ENCODE assay signal across 8 cellular contexts in the genomic region with DNA sequence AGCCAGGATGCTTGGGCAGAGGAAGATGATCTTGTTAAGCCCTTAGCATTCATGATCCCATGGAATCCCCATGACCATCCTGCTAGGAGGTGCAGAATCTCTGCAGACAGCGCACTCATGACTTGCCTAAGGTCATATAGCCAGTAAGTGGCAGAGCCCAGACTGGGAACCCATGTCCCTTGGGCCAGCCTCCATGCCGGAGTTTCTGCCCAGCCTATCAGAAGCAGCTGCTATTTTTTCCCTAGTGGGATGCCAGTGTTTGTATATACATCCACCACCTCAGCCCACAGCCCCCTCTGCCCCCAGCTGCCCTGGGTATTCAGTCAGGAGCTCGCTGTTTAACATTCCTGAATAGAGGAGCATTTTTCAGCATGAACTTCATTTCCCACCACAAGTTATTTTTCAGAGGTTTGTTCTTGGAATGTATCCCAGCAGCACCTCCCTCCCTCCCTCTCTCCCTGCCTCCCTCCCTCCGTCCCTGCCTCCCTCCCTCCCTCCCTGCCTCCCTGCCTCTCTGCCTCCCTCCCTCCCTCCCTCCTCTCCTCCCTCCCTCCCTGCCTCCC. TPM values are rescaled to one million over a fixed set of nuclear protein-coding genes. Genes with fewer than 3 reads are reported as not detected.
DNase-seq lines count a peak whose midpoint lies in the region; ATAC-seq, FAIRE-seq and TF ChIP-seq lines count a peak whose summit lies in the region.

No MANE protein-coding gene starts in this region.

- H3K9ac ChIP-seq in K562 (ENCODE audit: insufficient read depth in 1 of 2, low read depth in 2 of 2, low read length in 2 of 2): no peak overlapping the region

- H3K9me3 ChIP-seq in K562 (replicated peaks; ENCODE audit: control insufficient read depth, insufficient read depth, low read depth, low read length): no peaks in the 10 kb centered on the region
- H3K9me3 ChIP-seq in lung (ENCODE audit: control insufficient read depth in 2 of 2, insufficient read depth in 1 of 2, low read length in 1 of 2): no peaks in the 10 kb centered on the region
- no peaks in the 10 kb centered on the region for H3K9me3 ChIP-seq in uterus

- TF ChIP-seq EP300 in K562 (IDR thresholded peaks at IDR 0.05; ENCODE audit: low read length): no peak

- WGBS in K562 (ENCODE audit: insufficient coverage, low coverage, missing lambda C conversion rate): 67% methylated on average over 2 of the region's 4 CpGs
- WGBS in lung, 2 donors: 30 to 58% methylated on average over 3 to 4 of the region's 4 CpGs

- no peak for DNase-seq in activated T-cell treated with anti-CD3 and anti-CD28 coated beads, Interleukin-2, amount 50 U/mL, for 24 hours
- no peak for DNase-seq in activated T-cell treated with anti-CD3 and anti-CD28 coated beads, Interleukin-2, amount 50 U/mL, for 4 hours
- DNase-seq in K562 (ENCODE audit: extremely low read depth in 1 of 4, low spot score in 3 of 4) (no peak), lung (ENCODE audit: low spot score) (no peak), uterus (peak; percentile 64 to 79), DMS114 treated with DMSO at 0.1 percent for 48 hours (lab: John Stamatoyannopoulos, UW; ENCODE audit: unreplicated experiment) (no peak)
- DNase-seq in activated naive CD4-positive, alpha-beta T cell treated with anti-CD3 and anti-CD28 coated beads, Interleukin-2, amount 50 U/mL, for 72 hours (ENCODE audit: low spot score in 2 of 2): no peak
- DNase-seq in activated CD4-positive, alpha-beta T cell treated with anti-CD3 and anti-CD28 coated beads, Interleukin-2, amount 50 U/mL, for 4 hours: no peak

- H3K4me1 Mint-ChIP-seq in activated T-cell treated with anti-CD3 and anti-CD28 coated beads, Interleukin-2, amount 50 U/mL, for 24 hours (ENCODE audit: low read depth): peaks cover 73% of the 10 kb centered on the region
- peaks cover 65% of the 10 kb centered on the region for H3K4me1 Mint-ChIP-seq in activated T-cell treated with anti-CD3 and anti-CD28 coated beads, Interleukin-2, amount 50 U/mL, for 4 hours (ENCODE audit: low read depth)

- ATAC-seq in activated T-cell treated with anti-CD3 and anti-CD28 coated beads, Interleukin-2, amount 50 U/mL, for 4 hours: no peak
- ATAC-seq in K562 (no peak), lung (ENCODE audit: insufficient read depth, low FRiP score) (no peak)
- no peak for ATAC-seq in activated naive CD4-positive, alpha-beta T cell treated with anti-CD3 and anti-CD28 coated beads, Interleukin-2, amount 50 U/mL, for 72 hours

- no peaks in the 10 kb centered on the region for H3K79me2 ChIP-seq in K562 (ENCODE audit: control insufficient read depth, insufficient read depth, low read length)

- H3K27me3 Mint-ChIP-seq in activated T-cell treated with anti-CD3 and anti-CD28 coated beads, Interleukin-2, amount 50 U/mL, for 24 hours: no peaks in the 10 kb centered on the region
- no peaks in the 10 kb centered on the region for H3K27me3 Mint-ChIP-seq in activated T-cell treated with anti-CD3 and anti-CD28 coated beads, Interleukin-2, amount 50 U/mL, for 4 hours (ENCODE audit: low read depth)

- no peak overlapping the region for H3K4me3 Mint-ChIP-seq in activated T-cell treated with anti-CD3 and anti-CD28 coated beads, Interleukin-2, amount 50 U/mL, for 24 hours
- H3K4me3 Mint-ChIP-seq in activated T-cell treated with anti-CD3 and anti-CD28 coated beads, Interleukin-2, amount 50 U/mL, for 4 hours: no peak overlapping the region

- peaks cover 9 to 18% of the 10 kb centered on the region in 2 experiments; a peak in 3 of 5 replicates for H3K4me1 ChIP-seq in K562 (replicated peaks in 1 of 2; ENCODE audit: control insufficient read depth in 2 of 2, insufficient read depth in 2 of 2, low read length in 2 of 2)
- peaks cover 0 to 52% of the 10 kb centered on the region in 2 donors for H3K4me1 ChIP-seq in lung (ENCODE audit: control insufficient read depth in 2 of 2, insufficient read depth in 2 of 2, low read length in 2 of 2)
- H3K4me1 ChIP-seq in uterus: peaks cover 19 to 22% of the 10 kb centered on the region in 2 donors

- H3K27ac ChIP-seq in K562 (ENCODE audit: extremely low read depth, low read depth, low read length) (peak overlapping the region; percentile 48; the same call in 1 of the 3 replicates), lung (ENCODE audit: low read depth in 1 of 2, low read length in 1 of 2) (peak overlapping the region; percentile 45 to 84), uterus (peak overlapping the region; percentile 84 to 90)

- intact Hi-C loops in K562 (cut with micrococcal nuclease) (no loop called here), uterus (cut with DNase I; ENCODE audit: low total_unique reads) (no loop called here)

- CTCF ChIA-PET in K562 (lab: Yijun Ruan, JAX; ENCODE audit: low intra/inter-chr PET ratio): no interaction called here

- peaks cover 35% of the 10 kb centered on the region for H3K36me3 Mint-ChIP-seq in activated T-cell treated with anti-CD3 and anti-CD28 coated beads, Interleukin-2, amount 50 U/mL, for 24 hours (ENCODE audit: low read depth)
- peaks cover 2% of the 10 kb centered on the region for H3K36me3 Mint-ChIP-seq in activated T-cell treated with anti-CD3 and anti-CD28 coated beads, Interleukin-2, amount 50 U/mL, for 4 hours (ENCODE audit: insufficient read depth)
- H3K36me3 Mint-ChIP-seq in activated naive CD4-positive, alpha-beta T cell treated with anti-CD3 and anti-CD28 coated beads, Interleukin-2, amount 50 U/mL, for 72 hours: no peaks in the 10 kb centered on the region

- no peak for FAIRE-seq in K562 (lab: Jason Lieb, UNC)

- no peak for TF ChIP-seq RAD21 in K562 (CRISPR knock-in tag; conservative IDR thresholded peaks at IDR 0.05 in 1 of 2, IDR thresholded peaks at IDR 0.05 in 1 of 2)

- H3K9me1 ChIP-seq in K562 (ENCODE audit: control insufficient read depth, insufficient read depth, low read length): no peaks in the 10 kb centered on the region

- POLR2A ChIA-PET in K562 (lab: Yijun Ruan, JAX): no interaction called here

- H4K20me1 ChIP-seq in K562 (replicated peaks; ENCODE audit: control insufficient read depth, insufficient read depth, low read length): no peaks in the 10 kb centered on the region; the same call in 1 of the 2 replicates

- H2AFZ ChIP-seq in K562 (ENCODE audit: low read depth, low read length): no peak overlapping the region

- BruUV-seq in K562 (replicated peaks; lab: Mats Ljungman, UMichigan): no TSS peak

- no peaks in the 10 kb centered on the region for H3K9me3 Mint-ChIP-seq in activated T-cell treated with anti-CD3 and anti-CD28 coated beads, Interleukin-2, amount 50 U/mL, for 24 hours
- no peaks in the 10 kb centered on the region for H3K9me3 Mint-ChIP-seq in activated T-cell treated with anti-CD3 and anti-CD28 coated beads, Interleukin-2, amount 50 U/mL, for 4 hours
- no peaks in the 10 kb centered on the region for H3K9me3 Mint-ChIP-seq in activated naive CD4-positive, alpha-beta T cell treated with anti-CD3 and anti-CD28 coated beads, Interleukin-2, amount 50 U/mL, for 72 hours

- no peak overlapping the region for H3K4me3 ChIP-seq in K562
- H3K4me3 ChIP-seq in lung: no peak overlapping the region
- no peak overlapping the region for H3K4me3 ChIP-seq in uterus

- TF ChIP-seq CTCF in K562 (IDR thresholded peaks at IDR 0.05 in 2 of 3, conservative IDR thresholded peaks at IDR 0.05 in 1 of 3; ENCODE audit: insufficient read depth in 2 of 3, low read depth in 1 of 3, low read length in 3 of 3): no peak
- TF ChIP-seq CTCF in lung (IDR thresholded peaks at IDR 0.05; ENCODE audit: control extremely low read depth, extremely low read depth): no peak
- no peak for TF ChIP-seq CTCF in uterus (IDR thresholded peaks at IDR 0.05)

- H3K27ac Mint-ChIP-seq in activated T-cell treated with anti-CD3 and anti-CD28 coated beads, Interleukin-2, amount 50 U/mL, for 24 hours: peak overlapping the region; percentile 44
- peak overlapping the region in 1 of 2 donors; percentile 63 for H3K27ac Mint-ChIP-seq in activated naive CD4-positive, alpha-beta T cell treated with anti-CD3 and anti-CD28 coated beads, Interleukin-2, amount 50 U/mL, for 72 hours

- TF ChIP-seq POLR2A in K562 (conservative IDR thresholded peaks at IDR 0.05) (no peak), uterus (IDR thresholded peaks at IDR 0.05) (no peak)

- H3K36me3 ChIP-seq in K562 (ENCODE audit: control insufficient read depth, insufficient read depth, low read length) (peaks cover 41% of the 10 kb centered on the region; the same call in 2 of the 3 replicates), lung (ENCODE audit: control insufficient read depth in 2 of 2, insufficient read depth in 2 of 2, low read length in 2 of 2) (peaks cover 0 to 6% of the 10 kb centered on the region in 2 donors), uterus (no peaks in the 10 kb centered on the region)

- H3K4me2 ChIP-seq in K562 (ENCODE audit: insufficient read depth, low read length): no peak overlapping the region

- H3K27me3 ChIP-seq in K562 (ENCODE audit: control insufficient read depth in 2 of 2, insufficient read depth in 2 of 2, low read length in 2 of 2) (no peaks in the 10 kb centered on the region), lung (ENCODE audit: control insufficient read depth, insufficient read depth) (no peaks in the 10 kb centered on the region), uterus (no peaks in the 10 kb centered on the region)

- in situ Hi-C loops in K562 (cut with MboI): no loop called here

RNA-seq across cellular contexts. Expression of gene SUSD2, which starts 34.4 kb away (rescaled TPM):
- 1 to 10 TPM; 1.2 to 1.7 (median 1.6) TPM for total RNA-seq in activated T-cell treated with anti-CD3 and anti-CD28 coated beads, Interleukin-2, amount 50 U/mL, for 4 hours
- total RNA-seq in K562 (2011; cell fraction: chromatin; rRNA removed; ENCODE audit: low replicate concordance): 0.30 and 0.79 TPM in 2 replicates
- 0.39 and 0.50 TPM in 2 replicates for total RNA-seq in K562 (2011; cell fraction: nucleolus; rRNA removed)
- total RNA-seq in K562 (2011; cell fraction: nucleoplasm; rRNA removed): 0.22 and 0.31 TPM in 2 replicates
- not detected in 2 replicates for total RNA-seq in K562 (2014; rRNA removed)
- total RNA-seq in K562 (2014; rRNA removed; fragmentation: Illumina TruSeq; extraction: Trizol): not detected in 2 replicates
- total RNA-seq in K562 (2015; rRNA removed; fragmentation: Illumina TruSeq; extraction: Trizol): 0.07 and 0.08 TPM in 2 replicates
- total RNA-seq in K562 (2021): 0.16 and 0.22 TPM in 2 replicates
- 0.03 TPM in 2 replicates for polyA plus RNA-seq in K562 (2011; rRNA removed)
- 0.01 and 0.15 TPM in 2 replicates for polyA plus RNA-seq in K562 (2011; cell fraction: cytosol; rRNA removed)
- polyA plus RNA-seq in K562 (2011; cell fraction: nucleus; rRNA removed): 0.14 and 0.54 TPM in 2 replicates
- polyA plus RNA-seq in K562 (2012): 0.08 and 0.10 TPM in 2 replicates
- polyA plus RNA-seq in K562 (2014; fragmentation: Illumina TruSeq; extraction: Trizol): 0.04 TPM in 1 of 2 replicates, not detected in the other
- polyA plus RNA-seq in K562 (2014; fragmentation: Nextera tagmentation; extraction: Ambion mirVana): not detected
- polyA plus RNA-seq in K562 (2014; rRNA removed): 0.01 TPM in 1 of 2 replicates, not detected in the other
- polyA minus RNA-seq in K562 (2011; rRNA and poly(A)+ RNA removed): not detected in 2 replicates
- polyA minus RNA-seq in K562 (2011; cell fraction: cytosol; rRNA and poly(A)+ RNA removed): not detected in 2 replicates
- polyA minus RNA-seq in K562 (2011; cell fraction: nucleus; rRNA and poly(A)+ RNA removed): 0.11 and 0.13 TPM in 2 replicates
- 10 to 100 TPM; 15.9 to 82.6 TPM for total RNA-seq in lung
- polyA plus RNA-seq in lung: 100 to 1,000 TPM in 1 of 2 donors, 10 to 100 TPM in 1; 16.8 to 192 TPM
- 10 to 100 TPM in 1 of 4 donors, 1 to 10 TPM in 2, under 1 TPM in 1; 0.88 to 17.6 (median 2.8) TPM for total RNA-seq in uterus
- total RNA-seq in activated naive CD4-positive, alpha-beta T cell treated with anti-CD3 and anti-CD28 coated beads, Interleukin-2, amount 50 U/mL, for 72 hours: 1 to 10 TPM in 1 of 2 donors, under 1 TPM in 1; 0.20 to 1.6 TPM

Comparison
In these comparisons a context has a peak if more than half of its experiments do, and no peak if none do; other contexts are left out.
1. DNase-seq: peak in uterus (2 of 2); none in activated T-cell treated with anti-CD3 and anti-CD28 coated beads, Interleukin-2, amount 50 U/mL, for 24 hours (single experiment), activated T-cell treated with anti-CD3 and anti-CD28 coated beads, Interleukin-2, amount 50 U/mL, for 4 hours (single experiment), K562 (0 of 4), lung (single experiment), activated naive CD4-positive, alpha-beta T cell treated with anti-CD3 and anti-CD28 coated beads, Interleukin-2, amount 50 U/mL, for 72 hours (0 of 2), DMS114 treated with DMSO at 0.1 percent for 48 hours (single experiment) and activated CD4-positive, alpha-beta T cell treated with anti-CD3 and anti-CD28 coated beads, Interleukin-2, amount 50 U/mL, for 4 hours (0 of 2).
2. Peak in every context shown above with its lines, with median percentiles within 50 percentile points of each other: H3K27ac ChIP-seq.